In the genomic region with DNA sequence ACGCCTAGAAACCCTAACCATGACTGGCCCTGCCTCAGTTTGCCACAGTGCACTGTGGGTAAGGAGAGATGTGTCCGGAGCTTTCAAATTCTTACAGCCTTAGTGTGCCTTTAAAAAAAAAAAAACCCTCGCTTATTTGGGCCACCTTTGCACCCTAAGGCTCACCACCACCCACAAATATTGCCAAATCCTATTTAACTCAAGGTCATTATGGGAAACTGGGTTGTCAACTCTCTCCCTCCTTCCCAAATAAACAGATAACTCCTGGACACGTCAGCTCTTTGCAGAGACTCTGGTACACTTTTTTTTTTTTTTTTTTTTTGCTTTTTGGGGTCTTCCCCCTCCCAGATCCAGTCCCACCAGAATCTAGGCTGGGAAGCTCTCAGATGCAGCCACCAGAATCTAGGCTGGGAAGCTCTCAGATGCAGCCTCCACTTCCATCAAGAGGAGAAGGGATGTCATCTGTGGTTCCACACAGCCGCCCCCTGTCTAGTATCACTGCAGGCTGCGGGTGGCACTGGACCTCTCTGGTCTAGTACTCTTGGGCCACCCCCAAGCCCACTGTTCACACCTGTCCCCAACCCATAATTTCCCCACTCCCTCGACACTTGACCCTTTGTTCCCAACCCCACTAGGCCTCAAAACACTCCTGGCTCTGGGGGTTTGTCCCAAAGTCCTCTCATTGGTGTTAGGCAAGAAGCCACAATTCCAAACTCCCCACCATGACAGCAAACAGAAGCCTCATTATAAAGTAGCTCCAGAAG, we compare ENCODE assay signal across 9 cellular contexts. TPM values are rescaled to one million over a fixed set of nuclear protein-coding genes. Genes with fewer than 3 reads are reported as not detected.
DNase-seq lines count a peak whose midpoint lies in the region; ATAC-seq, FAIRE-seq and TF ChIP-seq lines count a peak whose summit lies in the region.
"Had no signal": no experiment of that assay in that cellular context is flagged by ENCODE, and none has a peak within 500 bp of the region (broad histone marks: within the 10 kb centered on the region; RNA-seq: fewer than 3 reads in every experiment).

No MANE protein-coding gene starts in this region.

- H3K4me1 ChIP-seq in lung (ENCODE audit: control insufficient read depth in 2 of 2, insufficient read depth in 2 of 2, low read length in 2 of 2) (peaks cover 5 to 10% of the 10 kb centered on the region in 2 donors), tibial nerve (peaks cover 0 to 60% (median 38%) of the 10 kb centered on the region in 4 donors)

- TF ChIP-seq EP300 in tibial nerve (IDR thresholded peaks at IDR 0.05): no peak

- H3K36me3 Mint-ChIP-seq in activated T-cell treated with anti-CD3 and anti-CD28 coated beads, Interleukin-2, amount 50 U/mL, for 72 hours (ENCODE audit: insufficient read depth in 2 of 2): peaks cover 3 to 20% of the 10 kb centered on the region in 2 donors
- H3K36me3 Mint-ChIP-seq in brain: peaks cover 43% of the 10 kb centered on the region

- H3K4me3 ChIP-seq in lung: no peak overlapping the region
- peak overlapping the region; percentile 47 to 84 (median 76) for H3K4me3 ChIP-seq in tibial nerve

- peaks cover 75% of the 10 kb centered on the region for H3K4me1 Mint-ChIP-seq in activated T-cell treated with anti-CD3 and anti-CD28 coated beads, Interleukin-2, amount 50 U/mL, for 72 hours (ENCODE audit: low read depth)
- H3K4me1 Mint-ChIP-seq in brain: peaks cover 43% of the 10 kb centered on the region

- no peak for ATAC-seq in activated T-cell treated with anti-CD3 and anti-CD28 coated beads, Interleukin-2, amount 50 U/mL, for 72 hours (replicated peaks in 1 of 2)
- no peak for ATAC-seq in lung (ENCODE audit: insufficient read depth, low FRiP score)

- no peak for DNase-seq in activated T-cell treated with anti-CD3 and anti-CD28 coated beads, Interleukin-2, amount 50 U/mL, for 72 hours
- DNase-seq in activated T-cell treated with anti-CD3 and anti-CD28 coated beads, Interleukin-2, amount 50 U/mL, for 48 hours: no peak
- no peak for DNase-seq in lung (ENCODE audit: low spot score)
- DNase-seq in tibial nerve (ENCODE audit: low spot score in 2 of 2): no peak
- no peak for DNase-seq in RCC 7860 (ENCODE audit: low spot score)
- DNase-seq in AML-193 (lab: John Stamatoyannopoulos, UW): no peak
- DNase-seq in activated effector memory CD4-positive, alpha-beta T cell treated with Interleukin-2 at 50 U/mL for 16 hours: no peak
- DNase-seq: NCI-H1930 had no signal

- H3K27me3 ChIP-seq in lung (ENCODE audit: control insufficient read depth, insufficient read depth): no peaks in the 10 kb centered on the region
- no peaks in the 10 kb centered on the region for H3K27me3 ChIP-seq in tibial nerve

- no peak for TF ChIP-seq POLR2A in tibial nerve (IDR thresholded peaks at IDR 0.05)

- H3K27me3 Mint-ChIP-seq in activated T-cell treated with anti-CD3 and anti-CD28 coated beads, Interleukin-2, amount 50 U/mL, for 72 hours (ENCODE audit: low read depth): no peaks in the 10 kb centered on the region
- H3K27me3 Mint-ChIP-seq in brain: peaks cover 37% of the 10 kb centered on the region

- peak overlapping the region; percentile 92 to 96 for H3K4me3 Mint-ChIP-seq in activated T-cell treated with anti-CD3 and anti-CD28 coated beads, Interleukin-2, amount 50 U/mL, for 72 hours
- peak overlapping the region; percentile 93 to 98 (median 96) for H3K4me3 Mint-ChIP-seq in brain

- peaks cover 6 to 12% of the 10 kb centered on the region in 2 donors for H3K36me3 ChIP-seq in lung (ENCODE audit: control insufficient read depth in 2 of 2, insufficient read depth in 2 of 2, low read length in 2 of 2)
- H3K36me3 ChIP-seq in tibial nerve: peaks cover 0 to 16% (median 0%) of the 10 kb centered on the region in 3 donors

- no peaks in the 10 kb centered on the region for H3K9me3 ChIP-seq in lung (ENCODE audit: control insufficient read depth in 2 of 2, insufficient read depth in 1 of 2, low read length in 1 of 2)
- no peaks in the 10 kb centered on the region for H3K9me3 ChIP-seq in tibial nerve

- H3K9me3 Mint-ChIP-seq in activated T-cell treated with anti-CD3 and anti-CD28 coated beads, Interleukin-2, amount 50 U/mL, for 72 hours: no peaks in the 10 kb centered on the region
- peaks cover 0 to 12% (median 0%) of the 10 kb centered on the region in 5 experiments for H3K9me3 Mint-ChIP-seq in brain

- H3K27ac Mint-ChIP-seq in activated T-cell treated with anti-CD3 and anti-CD28 coated beads, Interleukin-2, amount 50 U/mL, for 72 hours: peak overlapping the region; percentile 49
- peak overlapping the region; percentile 72 to 95 (median 94) for H3K27ac Mint-ChIP-seq in brain

- TF ChIP-seq CTCF in brain (conservative IDR thresholded peaks at IDR 0.05) (no peak), lung (IDR thresholded peaks at IDR 0.05; ENCODE audit: control extremely low read depth, extremely low read depth) (no peak), tibial nerve (IDR thresholded peaks at IDR 0.05) (no peak)

- FAIRE-seq in RCC 7860 (lab: Jason Lieb, UNC): no peak

- 73 to 80% methylated on average over 7 of the region's 7 CpGs for WGBS in lung, 2 donors
- WGBS in tibial nerve, 2 donors: 37 to 38% methylated on average over 7 of the region's 7 CpGs

- H3K27ac ChIP-seq in lung (ENCODE audit: low read depth in 1 of 2, low read length in 1 of 2) (peak overlapping the region; percentile 90 to 98), tibial nerve (peak overlapping the region; percentile 91 to 98 (median 94))

RNA-seq across cellular contexts. Expression of a gene that starts 3.4 kb away (rescaled TPM):
- total RNA-seq in activated T-cell treated with anti-CD3 and anti-CD28 coated beads, Interleukin-2, amount 50 U/mL, for 72 hours: 10 to 100 TPM; 60.4 to 65.3 TPM
- polyA plus RNA-seq in brain (ENCODE audit: insufficient read depth, low read depth, low replicate concordance) (15.9 TPM), lung (10 to 100 TPM; 56.7 to 79.8 TPM)
- total RNA-seq in lung (100 to 1,000 TPM in 1 of 2 donors, 10 to 100 TPM in 1; 79.7 to 109 TPM), tibial nerve (100 to 1,000 TPM; 180 to 449 (median 358) TPM)

RNA-seq across cellular contexts. Expression of a gene that starts 29.3 kb away (rescaled TPM):
- not detected for total RNA-seq in activated T-cell treated with anti-CD3 and anti-CD28 coated beads, Interleukin-2, amount 50 U/mL, for 72 hours
- polyA plus RNA-seq in brain (ENCODE audit: insufficient read depth, low read depth, low replicate concordance) (not detected), lung (not detected)
- total RNA-seq in lung (not detected), tibial nerve (not detected)
